22 cellular contexts compared by ENCODE assay signal in genomic region chr12:49952396-49953055, GRCh38. TPM values are rescaled to one million over a fixed set of nuclear protein-coding genes. Genes with fewer than 3 reads are reported as not detected.
"Had no signal": no experiment of that assay in that cellular context is flagged by ENCODE, and none has a peak within 500 bp of the region (broad histone marks: within the 10 kb centered on the region; RNA-seq: fewer than 3 reads in every experiment).

No MANE protein-coding gene starts in this region.

- H3K36me3 Mint-ChIP-seq: activated naive CD4-positive, alpha-beta T cell treated with anti-CD3 and anti-CD28 coated beads, Interleukin-2, amount 50 U/mL, for 24 hours; brain; memory B cell; natural killer cell treated with Interleukin-12 subunit alpha and Interleukin-12 subunit beta and Interleukin-15 and Interleukin-18, amount 100 ng/mL, for 72 hours had no signal

- H3K4me2 ChIP-seq: SK-N-SH had no signal

- H3K27me3 ChIP-seq: testis had no signal

- H3K9ac ChIP-seq: SK-N-SH had no signal

- H3K9me2 ChIP-seq: SK-N-SH had no signal

- H3K4me3 Mint-ChIP-seq: activated naive CD4-positive, alpha-beta T cell treated with anti-CD3 and anti-CD28 coated beads, Interleukin-2, amount 50 U/mL, for 24 hours; activated T-cell treated with anti-CD3 and anti-CD28 coated beads, Interleukin-2, amount 50 U/mL, for 24 hours; brain; effector memory CD8-positive, alpha-beta T cell; memory B cell; natural killer cell treated with Interleukin-12 subunit alpha and Interleukin-12 subunit beta and Interleukin-15 and Interleukin-18, amount 100 ng/mL, for 72 hours; stimulated activated naive CD8-positive, alpha-beta T cell treated with anti-CD3 and anti-CD28 coated beads, Interleukin-15, amount 100 ng/mL, for 72 hours had no signal

- H3K4me1 Mint-ChIP-seq: activated naive CD4-positive, alpha-beta T cell treated with anti-CD3 and anti-CD28 coated beads, Interleukin-2, amount 50 U/mL, for 24 hours; brain; stimulated activated naive CD8-positive, alpha-beta T cell treated with anti-CD3 and anti-CD28 coated beads, Interleukin-15, amount 100 ng/mL, for 72 hours had no signal

- H3K27ac ChIP-seq: epithelial cell of prostate, prostate gland, testis, VCaP had no signal

- H3K4me3 ChIP-seq: prostate gland, testis had no signal

- H3K9me3 ChIP-seq: prostate gland, SK-N-SH, testis had no signal

- H3K4me1 ChIP-seq: prostate gland had no signal

- H3K27ac Mint-ChIP-seq: activated naive CD4-positive, alpha-beta T cell treated with anti-CD3 and anti-CD28 coated beads, Interleukin-2, amount 50 U/mL, for 24 hours; activated T-cell treated with anti-CD3 and anti-CD28 coated beads, Interleukin-2, amount 50 U/mL, for 24 hours; brain; effector memory CD8-positive, alpha-beta T cell; memory B cell; natural killer cell treated with Interleukin-12 subunit alpha and Interleukin-12 subunit beta and Interleukin-15 and Interleukin-18, amount 100 ng/mL, for 72 hours had no signal

- DNase-seq: activated CD4-positive, alpha-beta T cell treated with anti-CD3 and anti-CD28 coated beads, Interleukin-2, amount 50 U/mL, for 48 hours; activated effector memory CD4-positive, alpha-beta T cell treated with Interleukin-2 at 50 U/mL for 16 hours; activated T-cell treated with anti-CD3 and anti-CD28 coated beads, Interleukin-2, amount 50 U/mL, for 24 hours; amygdala; dermis blood vessel endothelial cell; effector memory CD8-positive, alpha-beta T cell; left ventricle myocardium superior; nucleus accumbens; right cardiac atrium; SK-N-SH; small intestine; stimulated activated naive CD8-positive, alpha-beta T cell treated with anti-CD3 and anti-CD28 coated beads, Interleukin-15, amount 100 ng/mL, for 72 hours; T-helper 1 cell; testis had no signal

- ATAC-seq: effector memory CD8-positive, alpha-beta T cell; left ventricle myocardium superior; natural killer cell treated with Interleukin-12 subunit alpha and Interleukin-12 subunit beta and Interleukin-15 and Interleukin-18, amount 100 ng/mL, for 72 hours; right cardiac atrium; stimulated activated naive CD8-positive, alpha-beta T cell treated with anti-CD3 and anti-CD28 coated beads, Interleukin-15, amount 100 ng/mL, for 72 hours had no signal

- H3K9me3 Mint-ChIP-seq: activated naive CD4-positive, alpha-beta T cell treated with anti-CD3 and anti-CD28 coated beads, Interleukin-2, amount 50 U/mL, for 24 hours; activated T-cell treated with anti-CD3 and anti-CD28 coated beads, Interleukin-2, amount 50 U/mL, for 24 hours; brain; effector memory CD8-positive, alpha-beta T cell; memory B cell; natural killer cell treated with Interleukin-12 subunit alpha and Interleukin-12 subunit beta and Interleukin-15 and Interleukin-18, amount 100 ng/mL, for 72 hours; stimulated activated naive CD8-positive, alpha-beta T cell treated with anti-CD3 and anti-CD28 coated beads, Interleukin-15, amount 100 ng/mL, for 72 hours had no signal

- H3K36me3 ChIP-seq: prostate gland had no signal

RNA-seq across cellular contexts. Expression of gene AQP2, which starts 2.0 kb away (rescaled TPM):
- total RNA-seq: dermis blood vessel endothelial cell; left ventricle myocardium superior; natural killer cell treated with Interleukin-12 subunit alpha and Interleukin-12 subunit beta and Interleukin-15 and Interleukin-18, amount 100 ng/mL, for 72 hours had no signal
- polyA plus RNA-seq: SK-N-SH, small intestine had no signal

RNA-seq across cellular contexts. Expression of gene AQP5, which starts 9.1 kb away (rescaled TPM):
- total RNA-seq: natural killer cell treated with Interleukin-12 subunit alpha and Interleukin-12 subunit beta and Interleukin-15 and Interleukin-18, amount 100 ng/mL, for 72 hours had no signal

RNA-seq across cellular contexts. Expression of gene AQP6, which starts 20.2 kb away (rescaled TPM):
- total RNA-seq: dermis blood vessel endothelial cell; left ventricle myocardium superior; natural killer cell treated with Interleukin-12 subunit alpha and Interleukin-12 subunit beta and Interleukin-15 and Interleukin-18, amount 100 ng/mL, for 72 hours; ureter had no signal

RNA-seq across cellular contexts. Expression of gene FAIM2, which starts 48.8 kb away (rescaled TPM):
- total RNA-seq: dermis blood vessel endothelial cell had no signal
